In genomic region chr2:190533968-190534309, GRCh38 we compare ENCODE assay signal across 8 cellular contexts. TPM values are rescaled to one million over a fixed set of nuclear protein-coding genes. Genes with fewer than 3 reads are reported as not detected.
DNase-seq lines count a peak whose midpoint lies in the region; ATAC-seq and TF ChIP-seq lines count a peak whose summit lies in the region.

No MANE protein-coding gene starts in this region.

- H3K9me3 Mint-ChIP-seq in progenitor cell of endocrine pancreas (ENCODE audit: low read depth), result peaks cover 6% of the 10 kb centered on the region

- H3F3A ChIP-seq in SK-N-SH (replicated peaks; ENCODE audit: insufficient read depth), result peaks cover 5% of the 10 kb centered on the region

- peaks cover 8% of the 10 kb centered on the region for H3K36me3 Mint-ChIP-seq in progenitor cell of endocrine pancreas (ENCODE audit: insufficient read depth)

- peak overlapping the region; percentile 90 for H3K4me3 Mint-ChIP-seq in progenitor cell of endocrine pancreas (ENCODE audit: low read depth)

- WGBS in SK-N-SH (ENCODE audit: low lambda C conversion rate), result 58% methylated on average over 12 of the region's 13 CpGs

- H4K20me1 ChIP-seq in SK-N-SH (ENCODE audit: insufficient read depth), result no peaks in the 10 kb centered on the region

- H3K27ac Mint-ChIP-seq in progenitor cell of endocrine pancreas, result peak overlapping the region; percentile 98

- DNase-seq in SK-N-SH, result no peak
- peak; percentile 46 for DNase-seq in HT-29 (ENCODE audit: low spot score)
- DNase-seq in activated T-cell treated with anti-CD3 and anti-CD28 coated beads for 24 hours (ENCODE audit: low read depth), result peak; percentile 40
- DNase-seq in fibroblast of mammary gland (ENCODE audit: low read depth), result no peak
- no peak for DNase-seq in progenitor cell of endocrine pancreas (ENCODE audit: low spot score, unreplicated experiment)
- no peak for DNase-seq in OCI-M2 (lab: John Stamatoyannopoulos, UW; ENCODE audit: unreplicated experiment)
- DNase-seq in DMS 273 treated with DMSO at 0.1 percent for 48 hours (lab: John Stamatoyannopoulos, UW), result no peak

- no peaks in the 10 kb centered on the region for H3K27me3 ChIP-seq in SK-N-SH (ENCODE audit: insufficient read depth)

- H3K4me1 Mint-ChIP-seq in progenitor cell of endocrine pancreas (ENCODE audit: low read depth), result peaks cover 29% of the 10 kb centered on the region

- H3K27me3 Mint-ChIP-seq in progenitor cell of endocrine pancreas, result no peaks in the 10 kb centered on the region

- H3K4me3 ChIP-seq in SK-N-SH (ENCODE audit: low read depth in 2 of 2, low read length in 1 of 2) (peak overlapping the region; percentile 75 to 76), fibroblast of mammary gland (ENCODE audit: control insufficient read depth, low read depth, low read length) (peak overlapping the region; percentile 66)

- H3K27ac ChIP-seq in SK-N-SH (ENCODE audit: low read depth in 2 of 2, low read length in 1 of 2), result peak overlapping the region in 1 of 2 experiments; percentile 84; a peak in 3 of 4 replicates

- H3K9me3 ChIP-seq in SK-N-SH, result no peaks in the 10 kb centered on the region

- peaks cover under 1 to 7% of the 10 kb centered on the region in 2 experiments; a peak in 3 of 4 replicates for H3K4me1 ChIP-seq in SK-N-SH (ENCODE audit: control insufficient read depth in 1 of 2, insufficient read depth in 2 of 2, low read depth in 1 of 2, low read length in 1 of 2)

- peak overlapping the region; percentile 84 for H3K4me2 ChIP-seq in SK-N-SH

- H3K9ac ChIP-seq in SK-N-SH, result peak overlapping the region; percentile 85

- TF ChIP-seq CTCF in SK-N-SH (IDR thresholded peaks at IDR 0.05), result no peak
- TF ChIP-seq CTCF in fibroblast of mammary gland (conservative IDR thresholded peaks at IDR 0.05; ENCODE audit: control insufficient read depth, insufficient read depth, low read depth, low read length), result no peak
- no peak for TF ChIP-seq CTCF in progenitor cell of endocrine pancreas (IDR thresholded peaks at IDR 0.05; ENCODE audit: unreplicated experiment)

- CTCF ChIA-PET in SK-N-SH (lab: Yijun Ruan, JAX), result interaction anchor here (0.7 to 0.8 kb wide), 2 partner anchors 40 to 190 kb away, joined by 3 read pairs; no protein-coding TSS in a partner anchor

- no peaks in the 10 kb centered on the region for H3K9me2 ChIP-seq in SK-N-SH

- TF ChIP-seq RAD21 in SK-N-SH (IDR thresholded peaks at IDR 0.05; ENCODE audit: low read length), result no peak

- POLR2A ChIA-PET in SK-N-SH (lab: Yijun Ruan, JAX), result interaction anchor here (1.2 kb wide), 1 partner anchor 272 kb away, joined by 4 read pairs; no protein-coding TSS in a partner anchor

- no peaks in the 10 kb centered on the region for H3K36me3 ChIP-seq in SK-N-SH (replicated peaks in 1 of 2; ENCODE audit: control insufficient read depth in 1 of 2, insufficient read depth in 2 of 2, low read length in 1 of 2)

- H3K79me2 ChIP-seq in SK-N-SH (ENCODE audit: insufficient read depth), result no peaks in the 10 kb centered on the region

- no peak for ATAC-seq in SK-N-SH treated with all-trans-retinoic acid at 6 μM for 48 hours

- peak overlapping the region; percentile 98 for H2AFZ ChIP-seq in SK-N-SH (ENCODE audit: low read depth)

- no peak for TF ChIP-seq EP300 in SK-N-SH (IDR thresholded peaks at IDR 0.05; ENCODE audit: borderline replicate concordance in 1 of 2, low read depth in 1 of 2, low read length in 1 of 2)

TF ChIP-seq in SK-N-SH, 30 proteins besides CTCF, POLR2A, EP300 and RAD21:
- no peak for TF ChIP-seq JUND (IDR thresholded peaks at IDR 0.05)
- no peak for TF ChIP-seq PBX3 (IDR thresholded peaks at IDR 0.05)
- TF ChIP-seq TAF1 (IDR thresholded peaks at IDR 0.05; ENCODE audit: borderline replicate concordance, low read depth, low read length), result no peak
- no peak for TF ChIP-seq RCOR1 (IDR thresholded peaks at IDR 0.05; ENCODE audit: low read length)
- no peak for TF ChIP-seq MEF2A (IDR thresholded peaks at IDR 0.05; ENCODE audit: borderline replicate concordance, low read depth)
- no peak for TF ChIP-seq POLR2AphosphoS5 (IDR thresholded peaks at IDR 0.05; ENCODE audit: low read depth, low read length)
- no peak for TF ChIP-seq EZH2phosphoT487 (IDR thresholded peaks at IDR 0.05; ENCODE audit: borderline replicate concordance, low read depth)
- no peak for TF ChIP-seq CHD2 (IDR thresholded peaks at IDR 0.05; ENCODE audit: low read length, partially characterized antibody)
- TF ChIP-seq FOXM1 (IDR thresholded peaks at IDR 0.05; ENCODE audit: low read depth), result no peak

TF ChIP-seq in SK-N-SH treated with all-trans-retinoic acid at 6 μM for 48 hours, 23 proteins besides CTCF, POLR2A, EP300 and RAD21 (continues in another document):
- no peak for TF ChIP-seq ZFP30 (CRISPR knock-in tag; IDR thresholded peaks at IDR 0.05)
- no peak for TF ChIP-seq ZNF70 (CRISPR knock-in tag; IDR thresholded peaks at IDR 0.05)
- TF ChIP-seq OSR1 (CRISPR knock-in tag; IDR thresholded peaks at IDR 0.05), result no peak
- no peak for TF ChIP-seq CREB5 (CRISPR knock-in tag; IDR thresholded peaks at IDR 0.05; ENCODE audit: low read depth)
- no peak for TF ChIP-seq TOX (CRISPR knock-in tag; IDR thresholded peaks at IDR 0.05; ENCODE audit: borderline replicate concordance)
- TF ChIP-seq BACH2 (CRISPR knock-in tag; IDR thresholded peaks at IDR 0.05; ENCODE audit: borderline replicate concordance), result no peak
- TF ChIP-seq CSDC2 (CRISPR knock-in tag; IDR thresholded peaks at IDR 0.05), result no peak
- TF ChIP-seq PPARA (CRISPR knock-in tag; IDR thresholded peaks at IDR 0.05; ENCODE audit: borderline replicate concordance), result no peak
- no peak for TF ChIP-seq ARNTL (CRISPR knock-in tag; IDR thresholded peaks at IDR 0.05; ENCODE audit: borderline replicate concordance, low read depth)
- TF ChIP-seq, protein P1, sequence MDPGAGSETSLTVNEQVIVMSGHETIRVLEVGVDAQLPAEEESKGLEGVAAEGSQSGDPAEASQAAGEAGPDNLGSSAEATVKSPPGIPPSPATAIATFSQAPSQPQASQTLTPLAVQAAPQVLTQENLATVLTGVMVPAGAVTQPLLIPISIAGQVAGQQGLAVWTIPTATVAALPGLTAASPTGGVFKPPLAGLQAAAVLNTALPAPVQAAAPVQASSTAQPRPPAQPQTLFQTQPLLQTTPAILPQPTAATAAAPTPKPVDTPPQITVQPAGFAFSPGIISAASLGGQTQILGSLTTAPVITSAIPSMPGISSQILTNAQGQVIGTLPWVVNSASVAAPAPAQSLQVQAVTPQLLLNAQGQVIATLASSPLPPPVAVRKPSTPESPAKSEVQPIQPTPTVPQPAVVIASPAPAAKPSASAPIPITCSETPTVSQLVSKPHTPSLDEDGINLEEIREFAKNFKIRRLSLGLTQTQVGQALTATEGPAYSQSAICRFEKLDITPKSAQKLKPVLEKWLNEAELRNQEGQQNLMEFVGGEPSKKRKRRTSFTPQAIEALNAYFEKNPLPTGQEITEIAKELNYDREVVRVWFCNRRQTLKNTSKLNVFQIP (CRISPR knock-in tag; IDR thresholded peaks at IDR 0.05; ENCODE audit: borderline replicate concordance, low read depth), result no peak
- no peak for TF ChIP-seq SNAI2 (CRISPR knock-in tag; IDR thresholded peaks at IDR 0.05)
- no peak for TF ChIP-seq TCF4 (CRISPR knock-in tag; IDR thresholded peaks at IDR 0.05; ENCODE audit: borderline replicate concordance)
- no peak for TF ChIP-seq CSRNP3 (CRISPR knock-in tag; IDR thresholded peaks at IDR 0.05)

RNA-seq across cellular contexts. Expression of gene NEMP2, which starts 0.6 kb away (rescaled TPM):
- 1.8 and 2.0 TPM in 2 replicates for polyA plus RNA-seq in SK-N-SH (2012; rRNA removed)
- polyA plus RNA-seq in SK-N-SH (2012; cell fraction: cytosol; rRNA removed), result 1.8 and 3.0 TPM in 2 replicates
- polyA plus RNA-seq in SK-N-SH (2012; cell fraction: nucleus; rRNA removed), result 0.39 and 0.77 TPM in 2 replicates
- 1.7 and 2.0 TPM in 2 replicates for total RNA-seq in HT-29 (2014; rRNA removed; shearing (Covaris generic))
- 10.2 and 13.9 TPM in 2 replicates for total RNA-seq in progenitor cell of endocrine pancreas

Comparison
In these comparisons a context has a peak if more than half of its experiments do, and no peak if none do; other contexts are left out.
1. DNase-seq: peak in HT-29 (single experiment) and activated T-cell treated with anti-CD3 and anti-CD28 coated beads for 24 hours (single experiment); none in SK-N-SH (single experiment), fibroblast of mammary gland (single experiment), progenitor cell of endocrine pancreas (single experiment), OCI-M2 (single experiment) and DMS 273 treated with DMSO at 0.1 percent for 48 hours (single experiment).